12 cellular contexts compared by ENCODE assay signal in the genomic region with DNA sequence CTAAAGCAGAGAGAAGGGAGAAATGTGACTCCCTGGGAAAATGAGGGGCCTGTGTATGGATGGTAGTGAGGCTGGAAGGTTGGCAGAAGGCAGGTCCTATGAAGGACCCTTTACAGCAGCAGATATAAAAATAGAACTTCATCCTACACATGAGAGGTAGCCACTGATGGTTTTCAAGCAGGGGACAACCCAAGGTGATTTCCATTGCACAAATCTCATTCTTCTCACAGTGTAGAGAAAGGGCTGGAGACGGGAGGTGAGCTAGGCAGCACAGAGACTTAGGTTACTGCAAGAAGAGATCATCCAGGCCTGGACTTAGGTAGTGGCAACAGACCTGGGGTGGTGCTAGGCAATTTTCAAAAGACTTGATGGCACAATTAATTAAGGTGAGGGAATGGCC. TPM values are rescaled to one million over a fixed set of nuclear protein-coding genes. Genes with fewer than 3 reads are reported as not detected.
DNase-seq lines count a peak whose midpoint lies in the region; ATAC-seq, FAIRE-seq and TF ChIP-seq lines count a peak whose summit lies in the region.
"Had no signal": no experiment of that assay in that cellular context is flagged by ENCODE, and none has a peak within 500 bp of the region (broad histone marks: within the 10 kb centered on the region; RNA-seq: fewer than 3 reads in every experiment).

No MANE protein-coding gene starts in this region.

- no peak overlapping the region for H2AFZ ChIP-seq in GM23248

- H3K36me3 ChIP-seq in GM23248 (ENCODE audit: low read depth), result peaks cover 9% of the 10 kb centered on the region; the same call in 1 of the 2 replicates
- no peaks in the 10 kb centered on the region for H3K36me3 ChIP-seq in kidney (ENCODE audit: control insufficient read depth in 1 of 2, insufficient read depth in 2 of 2, low read length in 2 of 2)
- H3K36me3 ChIP-seq: right atrium auricular region had no signal

- 94 to 96% methylated on average over 1 of the region's 1 CpG for WGBS in GM23248 (ENCODE audit: low coverage in 1 of 2, low lambda C conversion rate in 2 of 2, missing lambda C conversion rate in 2 of 2), 2 experiments

- no peaks in the 10 kb centered on the region for H3K27me3 ChIP-seq in GM23248 (replicated peaks; ENCODE audit: insufficient read depth)
- H3K27me3 ChIP-seq: right atrium auricular region had no signal

- H3K79me2 ChIP-seq in GM23248 (ENCODE audit: insufficient read depth), result peaks cover 100% of the 10 kb centered on the region

- in situ Hi-C loops in GM23248 (cut with MboI), result no loop called here

- no peak overlapping the region for H3K4me2 ChIP-seq in GM23248 (ENCODE audit: unreplicated experiment)

- H3K36me3 Mint-ChIP-seq in osteocyte (ENCODE audit: unreplicated experiment), result peaks cover 53% of the 10 kb centered on the region
- H3K36me3 Mint-ChIP-seq: activated naive CD8-positive, alpha-beta T cell treated with anti-CD3 and anti-CD28 coated beads, Interleukin-2, amount 10 ng/mL, durations not matched to agents 7 days and 5 days had no signal

- H4K20me1 ChIP-seq in GM23248 (ENCODE audit: insufficient read depth), result no peaks in the 10 kb centered on the region

- DNase-seq in GM23248, result no peak
- no peak for DNase-seq in osteocyte (ENCODE audit: extremely low spot score, unreplicated experiment)
- DNase-seq in DMS153 (lab: John Stamatoyannopoulos, UW), result no peak
- DNase-seq in iPS-NIHi7 (ENCODE audit: extremely low spot score), result no peak
- DNase-seq in NCI-H1417 (lab: John Stamatoyannopoulos, UW), result no peak
- DNase-seq in kidney, result no peak
- DNase-seq: activated naive CD8-positive, alpha-beta T cell treated with anti-CD3 and anti-CD28 coated beads, Interleukin-2, amount 10 ng/mL, durations not matched to agents 7 days and 5 days; DND-41 had no signal

- H3K27me3 Mint-ChIP-seq in osteocyte (ENCODE audit: unreplicated experiment), result no peaks in the 10 kb centered on the region
- H3K27me3 Mint-ChIP-seq: activated naive CD8-positive, alpha-beta T cell treated with anti-CD3 and anti-CD28 coated beads, Interleukin-2, amount 10 ng/mL, durations not matched to agents 7 days and 5 days; IgD-negative memory B cell had no signal

- H3K4me1 ChIP-seq in GM23248 (ENCODE audit: insufficient read depth), result peaks cover 96% of the 10 kb centered on the region
- H3K4me1 ChIP-seq in kidney (ENCODE audit: control insufficient read depth in 1 of 2, insufficient read depth in 1 of 2, low read depth in 1 of 2, low read length in 2 of 2), result peaks cover 7 to 16% of the 10 kb centered on the region in 2 donors

- H3K4me3 ChIP-seq in GM23248 (no peak overlapping the region), kidney (ENCODE audit: low read length in 2 of 2) (no peak overlapping the region)
- H3K4me3 ChIP-seq: right atrium auricular region had no signal

- TF ChIP-seq CTCF in osteocyte (IDR thresholded peaks at IDR 0.05), result no peak
- no peak for TF ChIP-seq CTCF in kidney (IDR thresholded peaks at IDR 0.05; ENCODE audit: borderline replicate concordance, extremely low read depth, insufficient read depth)

- peak; percentile 61 for ATAC-seq in GM19023 (IDR thresholded peaks at IDR 0.05; ENCODE audit: unreplicated experiment)
- peak; percentile 56 for ATAC-seq in HG03442 (IDR thresholded peaks at IDR 0.05; ENCODE audit: unreplicated experiment)

- H3K27ac Mint-ChIP-seq in osteocyte (ENCODE audit: unreplicated experiment), result peak overlapping the region; percentile 92
- H3K27ac Mint-ChIP-seq: activated naive CD8-positive, alpha-beta T cell treated with anti-CD3 and anti-CD28 coated beads, Interleukin-2, amount 10 ng/mL, durations not matched to agents 7 days and 5 days had no signal

- intact Hi-C loops in kidney (cut with DNase I), result no loop called here

- H3K9me3 ChIP-seq in GM23248 (ENCODE audit: low read depth) (no peaks in the 10 kb centered on the region), kidney (ENCODE audit: control insufficient read depth in 1 of 2, low read length in 2 of 2) (no peaks in the 10 kb centered on the region)
- H3K9me3 ChIP-seq: right atrium auricular region had no signal

- H3K9ac ChIP-seq in GM23248 (no peak overlapping the region), kidney (ENCODE audit: low read length in 2 of 2) (no peak overlapping the region)

- H3K9me3 Mint-ChIP-seq in osteocyte (ENCODE audit: unreplicated experiment), result no peaks in the 10 kb centered on the region
- H3K9me3 Mint-ChIP-seq: activated naive CD8-positive, alpha-beta T cell treated with anti-CD3 and anti-CD28 coated beads, Interleukin-2, amount 10 ng/mL, durations not matched to agents 7 days and 5 days; IgD-negative memory B cell had no signal

- H3K27ac ChIP-seq in GM23248 (peak overlapping the region; percentile 87), kidney (ENCODE audit: low read depth in 2 of 2, low read length in 2 of 2) (no peak overlapping the region)
- H3K27ac ChIP-seq: right atrium auricular region had no signal

- no peak for FAIRE-seq in kidney (lab: Jason Lieb, UNC)

- peaks cover 82% of the 10 kb centered on the region for H3F3A ChIP-seq in GM23248 (ENCODE audit: insufficient read depth)

- H3K4me3 Mint-ChIP-seq in osteocyte (ENCODE audit: unreplicated experiment), result peak overlapping the region; percentile 38
- H3K4me3 Mint-ChIP-seq: activated naive CD8-positive, alpha-beta T cell treated with anti-CD3 and anti-CD28 coated beads, Interleukin-2, amount 10 ng/mL, durations not matched to agents 7 days and 5 days had no signal

- peaks cover 99% of the 10 kb centered on the region for H3K4me1 Mint-ChIP-seq in osteocyte (ENCODE audit: unreplicated experiment)
- H3K4me1 Mint-ChIP-seq: activated naive CD8-positive, alpha-beta T cell treated with anti-CD3 and anti-CD28 coated beads, Interleukin-2, amount 10 ng/mL, durations not matched to agents 7 days and 5 days had no signal

- no peaks in the 10 kb centered on the region for H3K9me2 ChIP-seq in GM23248 (ENCODE audit: insufficient read depth)

RNA-seq across cellular contexts. Expression of a gene that starts 30.7 kb away (rescaled TPM):
- total RNA-seq in GM23248 (2014; rRNA removed; shearing (Covaris generic)), result 174 and 182 TPM in 2 replicates
- polyA plus RNA-seq in GM23248 (2016; fragmentation: Nextera tagmentation; extraction: Ambion mirVana) (141 and 145 TPM in 2 replicates), kidney (ENCODE audit: insufficient read depth, low read depth, low replicate concordance) (4.5 TPM)
- total RNA-seq in osteocyte (320 and 339 TPM in 2 replicates), kidney (20.7 TPM)
